In genomic region chr3:108494862-108495531, GRCh38 we compare ENCODE assay signal across 1 cellular context.
TF ChIP-seq lines count a peak whose summit lies in the region.

No MANE protein-coding gene starts in this region.

TF ChIP-seq in GM23338, 12 proteins besides CTCF, POLR2A, EP300 and RAD21 (continued from another document):
- TF ChIP-seq ZNF462 (CRISPR knock-in tag; IDR thresholded peaks at IDR 0.05) (no peak), ETS1 (IDR thresholded peaks at IDR 0.05) (no peak), CREB1 (CRISPR knock-in tag; IDR thresholded peaks at IDR 0.05; ENCODE audit: low read depth) (no peak), REST (IDR thresholded peaks at IDR 0.05; ENCODE audit: unreplicated experiment) (no peak), EZH2 (IDR thresholded peaks at IDR 0.05; ENCODE audit: low read depth, unreplicated experiment) (no peak), STAT1 (IDR thresholded peaks at IDR 0.05; ENCODE audit: unreplicated experiment) (no peak), JUNB (IDR thresholded peaks at IDR 0.05; ENCODE audit: unreplicated experiment) (no peak), ZNF331 (CRISPR knock-in tag; IDR thresholded peaks at IDR 0.05; ENCODE audit: low read depth) (no peak), NANOG (IDR thresholded peaks at IDR 0.05; ENCODE audit: borderline replicate concordance) (no peak), EZH2phosphoT487 (IDR thresholded peaks at IDR 0.05; ENCODE audit: unreplicated experiment) (no peak), POLR2AphosphoS5 (IDR thresholded peaks at IDR 0.05; ENCODE audit: low read depth) (no peak)
